In genomic region chr13:30165791-30166190, GRCh38 we compare ENCODE assay signal across 17 cellular contexts.
A peak's percentile ranks its signal among the peaks of the same experiment; 100 is the strongest.
DNase-seq lines count a peak whose midpoint lies in the region; ATAC-seq and TF ChIP-seq lines count a peak whose summit lies in the region.
"Had no signal": no experiment of that assay in that cellular context is flagged by ENCODE, and none has a peak within 500 bp of the region (broad histone marks: within the 10 kb centered on the region; RNA-seq: fewer than 3 reads in every experiment).

No MANE protein-coding gene starts in this region.

- no peak overlapping the region for H3K27ac ChIP-seq in brain microvascular endothelial cell
- H3K27ac ChIP-seq: stomach had no signal

- DNase-seq in GM04503 (ENCODE audit: low read depth), result peak; percentile 37
- DNase-seq in brain microvascular endothelial cell, result peak; percentile 7
- peak; percentile 37 for DNase-seq in hepatic stellate cell (ENCODE audit: low spot score)
- peak; percentile 40 for DNase-seq in renal cortical epithelial cell (ENCODE audit: low read depth)
- DNase-seq in stimulated activated CD4-positive, alpha-beta T cell treated with anti-CD3 and anti-CD28 coated beads, Interleukin-4, amount 100 ng/mL, for 1 hour, result no peak
- DNase-seq in omental fat pad (ENCODE audit: low spot score), result no peak
- DNase-seq in NCI-H187 (lab: John Stamatoyannopoulos, UW), result no peak
- DNase-seq: activated CD4-positive, alpha-beta T cell treated with anti-CD3 and anti-CD28 coated beads, Interleukin-2, amount 50 U/mL, for 4 hours; activated naive CD8-positive, alpha-beta T cell treated with anti-CD3 and anti-CD28 coated beads, Interleukin-2, amount 10 ng/mL, durations not matched to agents 7 days and 5 days; activated T-cell treated with anti-CD3 and anti-CD28 coated beads, Interleukin-2, amount 50 U/mL, for 48 hours; CD4-positive, alpha-beta T cell; KG1; NCI-H1105; NCI-H345; stomach had no signal

- H3K27me3 ChIP-seq in brain microvascular endothelial cell (replicated peaks), result no peaks in the 10 kb centered on the region
- H3K27me3 ChIP-seq: stomach had no signal

- no peak overlapping the region for H3K4me3 ChIP-seq in brain microvascular endothelial cell (ENCODE audit: low read depth, low read length)
- H3K4me3 ChIP-seq: stomach had no signal

- TF ChIP-seq CTCF in brain microvascular endothelial cell (IDR thresholded peaks at IDR 0.05; ENCODE audit: low read depth, low read length, missing control alignments), result peak; percentile 48
- TF ChIP-seq CTCF in omental fat pad (IDR thresholded peaks at IDR 0.05), result no peak

- in situ Hi-C loops in brain microvascular endothelial cell (cut with HindIII; ENCODE audit: low pct_ligation_motif_present, low sequenced_read_pairs), result no loop called here

- ATAC-seq in GM18517 (IDR thresholded peaks at IDR 0.05; ENCODE audit: unreplicated experiment), result no peak
- ATAC-seq in omental fat pad (ENCODE audit: low FRiP score), result no peak
- ATAC-seq: SK-N-SH treated with all-trans-retinoic acid at 6 μM for 48 hours had no signal

- no peaks in the 10 kb centered on the region for H3K36me3 ChIP-seq in brain microvascular endothelial cell (replicated peaks)
- H3K36me3 ChIP-seq: stomach had no signal

Comparison
In these comparisons a context has a peak if more than half of its experiments do, and no peak if none do; other contexts are left out.
1. DNase-seq: peak in GM04503 (single experiment), brain microvascular endothelial cell (single experiment), hepatic stellate cell (single experiment) and renal cortical epithelial cell (single experiment); none in stimulated activated CD4-positive, alpha-beta T cell treated with anti-CD3 and anti-CD28 coated beads, Interleukin-4, amount 100 ng/mL, for 1 hour (single experiment), omental fat pad (single experiment) and NCI-H187 (0 of 2).